Comparison of ENCODE assay signal across 1 cellular context in the genomic region with DNA sequence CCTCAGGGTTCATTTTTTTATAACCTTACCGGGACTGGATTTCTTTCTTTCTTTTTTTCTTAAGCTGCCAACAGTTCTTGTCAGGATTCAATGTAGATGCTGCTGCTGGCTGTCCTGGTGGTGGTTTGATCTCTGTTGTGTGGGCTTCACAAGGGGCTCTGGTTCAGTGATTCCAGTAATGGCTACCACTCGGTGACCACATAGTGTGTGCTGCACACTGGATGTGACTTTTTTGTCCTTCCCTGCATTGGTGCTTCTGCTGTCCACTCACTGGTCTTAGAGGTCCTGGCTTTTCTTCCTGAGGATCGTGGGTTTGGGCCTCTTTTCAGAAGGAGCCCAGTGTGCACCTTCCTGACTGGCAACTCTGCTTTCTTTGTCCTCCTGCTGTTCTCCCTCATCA.
TF ChIP-seq lines count a peak whose summit lies in the region.

No MANE protein-coding gene starts in this region.

TF ChIP-seq in SK-N-SH, 30 proteins besides CTCF, POLR2A, EP300 and RAD21 (continued from another document):
- TF ChIP-seq PBX3 (IDR thresholded peaks at IDR 0.05) (no peak), FOSL2 (IDR thresholded peaks at IDR 0.05; ENCODE audit: borderline replicate concordance, low read depth) (no peak), USF2 (IDR thresholded peaks at IDR 0.05; ENCODE audit: borderline replicate concordance, low read depth, low read length) (no peak), JUND (IDR thresholded peaks at IDR 0.05) (no peak), CHD2 (IDR thresholded peaks at IDR 0.05; ENCODE audit: low read length, partially characterized antibody) (no peak), NFIC (IDR thresholded peaks at IDR 0.05; ENCODE audit: borderline replicate concordance) (no peak)
- TF ChIP-seq, protein P1, sequence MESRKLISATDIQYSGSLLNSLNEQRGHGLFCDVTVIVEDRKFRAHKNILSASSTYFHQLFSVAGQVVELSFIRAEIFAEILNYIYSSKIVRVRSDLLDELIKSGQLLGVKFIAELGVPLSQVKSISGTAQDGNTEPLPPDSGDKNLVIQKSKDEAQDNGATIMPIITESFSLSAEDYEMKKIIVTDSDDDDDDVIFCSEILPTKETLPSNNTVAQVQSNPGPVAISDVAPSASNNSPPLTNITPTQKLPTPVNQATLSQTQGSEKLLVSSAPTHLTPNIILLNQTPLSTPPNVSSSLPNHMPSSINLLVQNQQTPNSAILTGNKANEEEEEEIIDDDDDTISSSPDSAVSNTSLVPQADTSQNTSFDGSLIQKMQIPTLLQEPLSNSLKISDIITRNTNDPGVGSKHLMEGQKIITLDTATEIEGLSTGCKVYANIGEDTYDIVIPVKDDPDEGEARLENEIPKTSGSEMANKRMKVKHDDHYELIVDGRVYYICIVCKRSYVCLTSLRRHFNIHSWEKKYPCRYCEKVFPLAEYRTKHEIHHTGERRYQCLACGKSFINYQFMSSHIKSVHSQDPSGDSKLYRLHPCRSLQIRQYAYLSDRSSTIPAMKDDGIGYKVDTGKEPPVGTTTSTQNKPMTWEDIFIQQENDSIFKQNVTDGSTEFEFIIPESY (IDR thresholded peaks at IDR 0.05; ENCODE audit: borderline replicate concordance, low read depth): no peak
- TF ChIP-seq, protein P2, sequence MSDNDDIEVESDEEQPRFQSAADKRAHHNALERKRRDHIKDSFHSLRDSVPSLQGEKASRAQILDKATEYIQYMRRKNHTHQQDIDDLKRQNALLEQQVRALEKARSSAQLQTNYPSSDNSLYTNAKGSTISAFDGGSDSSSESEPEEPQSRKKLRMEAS (IDR thresholded peaks at IDR 0.05; ENCODE audit: low read depth): no peak
